In genomic region chr5:43019615-43020293, GRCh38 we compare ENCODE assay signal across 8 cellular contexts. TPM values are rescaled to one million over a fixed set of nuclear protein-coding genes. Genes with fewer than 3 reads are reported as not detected.
DNase-seq lines count a peak whose midpoint lies in the region; ATAC-seq and TF ChIP-seq lines count a peak whose summit lies in the region.

No MANE protein-coding gene starts in this region.

- no peaks in the 10 kb centered on the region for H3K36me3 Mint-ChIP-seq in brain

- DNase-seq in DMS79 (lab: John Stamatoyannopoulos, UW) (peak; percentile 55), DMS79 treated with DMSO at 0.1 percent for 48 hours (lab: John Stamatoyannopoulos, UW) (no peak), NCI-H1694 treated with DMSO at 0.1 percent for 48 hours (lab: John Stamatoyannopoulos, UW) (peak; percentile 95), T-helper 22 cell (ENCODE audit: low read depth) (peak; percentile 79), left colon (peak; percentile 79 to 81)
- peak; percentile 88 for DNase-seq in stimulated activated CD4-positive, alpha-beta T cell treated with anti-CD3 and anti-CD28 coated beads, Interleukin-4, amount 100 ng/mL, for 24 hours

- peaks cover 99% of the 10 kb centered on the region for H3K27me3 Mint-ChIP-seq in brain

- peak; percentile 78 for ATAC-seq in HG02938 (IDR thresholded peaks at IDR 0.05; ENCODE audit: unreplicated experiment)
- ATAC-seq in left colon, result peak; percentile 79

- intact Hi-C loops in left colon (cut with DNase I, micrococcal nuclease), result no loop called here

- peak; percentile 26 to 47 for TF ChIP-seq CTCF in brain (conservative IDR thresholded peaks at IDR 0.05)

- H3K4me3 Mint-ChIP-seq in brain, result peak overlapping the region; percentile 92 to 97 (median 94)

- peaks cover 38% of the 10 kb centered on the region for H3K4me1 Mint-ChIP-seq in brain

- peak overlapping the region in 4 of 5 experiments; percentile 24 to 100 (median 97) for H3K27ac Mint-ChIP-seq in brain

- peaks cover 0 to 5% (median 3%) of the 10 kb centered on the region in 5 experiments for H3K9me3 Mint-ChIP-seq in brain

RNA-seq across cellular contexts. Expression of gene ANXA2R, which starts 20.4 kb away (rescaled TPM):
- 10.2 TPM for polyA plus RNA-seq in brain (ENCODE audit: insufficient read depth, low read depth, low replicate concordance)
- total RNA-seq in left colon, result 1 to 10 TPM; 1.0 to 1.3 TPM
